ENCODE assay signal across 11 cellular contexts in the genomic region with DNA sequence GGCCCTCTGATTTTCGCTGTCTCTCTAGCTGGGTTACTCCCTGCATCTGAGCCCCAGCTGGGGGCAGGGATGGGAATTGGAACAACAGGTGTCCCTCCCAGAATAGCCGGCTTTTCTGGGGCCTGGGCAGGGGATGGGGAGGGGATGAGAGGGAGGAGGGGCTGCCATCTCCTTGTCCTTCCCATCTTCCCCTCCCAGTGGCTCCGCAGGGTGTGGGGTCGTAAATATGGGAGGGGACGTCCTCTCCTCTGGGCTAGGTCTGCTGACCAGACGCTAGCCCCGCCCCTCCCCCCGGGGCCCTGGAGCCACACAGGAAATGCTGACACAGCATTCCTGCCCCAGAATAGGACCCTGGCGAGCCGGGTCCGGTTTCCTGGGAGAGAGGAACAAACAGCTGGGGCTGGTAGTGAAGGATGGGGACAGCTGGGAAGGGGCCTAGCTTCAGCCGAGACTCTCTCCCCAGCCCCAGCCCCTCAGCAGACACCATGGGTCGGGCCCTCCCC. TPM values are rescaled to one million over a fixed set of nuclear protein-coding genes. Genes with fewer than 3 reads are reported as not detected.
DNase-seq lines count a peak whose midpoint lies in the region; ATAC-seq and TF ChIP-seq lines count a peak whose summit lies in the region.
"Had no signal": no experiment of that assay in that cellular context is flagged by ENCODE, and none has a peak within 500 bp of the region (broad histone marks: within the 10 kb centered on the region; RNA-seq: fewer than 3 reads in every experiment).

No MANE protein-coding gene starts in this region.

- H3K9me3 ChIP-seq in SJCRH30 (replicated peaks) (no peaks in the 10 kb centered on the region), hepatocyte (ENCODE audit: low read depth) (no peaks in the 10 kb centered on the region)
- H3K9me3 ChIP-seq: body of pancreas had no signal

- no peaks in the 10 kb centered on the region for H3K79me2 ChIP-seq in hepatocyte

- H3K9me3 Mint-ChIP-seq in progenitor cell of endocrine pancreas (ENCODE audit: low read depth): no peaks in the 10 kb centered on the region
- no peaks in the 10 kb centered on the region for H3K9me3 Mint-ChIP-seq in activated CD4-positive, alpha-beta memory T cell treated with anti-CD3 and anti-CD28 coated beads, Interleukin-2, amount 10 ng/mL, durations not matched to agents 7 days and 5 days

- H3K9me2 ChIP-seq in hepatocyte (replicated peaks; ENCODE audit: insufficient read depth): no peaks in the 10 kb centered on the region

- 13% methylated on average over 12 of the region's 13 CpGs for WGBS in hepatocyte (ENCODE audit: low lambda C conversion rate, missing lambda C conversion rate)

- peak; percentile 96 for DNase-seq in H7
- DNase-seq in SJCRH30: peak; percentile 99 to 100
- DNase-seq in hepatocyte (ENCODE audit: low spot score): peak; percentile 25
- DNase-seq in progenitor cell of endocrine pancreas (ENCODE audit: low spot score, unreplicated experiment): no peak
- DNase-seq in HuH-7 (ENCODE audit: low spot score): no peak
- DNase-seq in RWPE1 (ENCODE audit: low spot score): no peak
- no peak for DNase-seq in activated CD4-positive, alpha-beta memory T cell treated with anti-CD3 and anti-CD28 coated beads, Interleukin-2, amount 10 ng/mL, durations not matched to agents 7 days and 5 days
- DNase-seq: body of pancreas; NK-92 treated with Interleukin-12 subunit alpha and Interleukin-12 subunit beta, amount 100 ng/mL, for 24 hours had no signal

- H3K27ac Mint-ChIP-seq in progenitor cell of endocrine pancreas: no peak overlapping the region
- no peak overlapping the region for H3K27ac Mint-ChIP-seq in activated CD4-positive, alpha-beta memory T cell treated with anti-CD3 and anti-CD28 coated beads, Interleukin-2, amount 10 ng/mL, durations not matched to agents 7 days and 5 days

- H3K27me3 ChIP-seq in H7 (ENCODE audit: control insufficient read depth, insufficient read depth, low read length): peaks cover 2% of the 10 kb centered on the region; the same call in 1 of the 2 replicates
- H3K27me3 ChIP-seq in SJCRH30: no peaks in the 10 kb centered on the region
- peaks cover 16% of the 10 kb centered on the region for H3K27me3 ChIP-seq in hepatocyte

- no peaks in the 10 kb centered on the region for H4K20me1 ChIP-seq in hepatocyte (ENCODE audit: insufficient read depth, poor library complexity, severe bottlenecking)

- H3K4me2 ChIP-seq in hepatocyte: no peak overlapping the region

- peaks cover 22% of the 10 kb centered on the region for H3K27me3 Mint-ChIP-seq in progenitor cell of endocrine pancreas
- H3K27me3 Mint-ChIP-seq in activated CD4-positive, alpha-beta memory T cell treated with anti-CD3 and anti-CD28 coated beads, Interleukin-2, amount 10 ng/mL, durations not matched to agents 7 days and 5 days: peaks cover 6% of the 10 kb centered on the region

- H3K4me3 Mint-ChIP-seq in progenitor cell of endocrine pancreas (ENCODE audit: low read depth): peak overlapping the region; percentile 1
- H3K4me3 Mint-ChIP-seq in activated CD4-positive, alpha-beta memory T cell treated with anti-CD3 and anti-CD28 coated beads, Interleukin-2, amount 10 ng/mL, durations not matched to agents 7 days and 5 days: no peak overlapping the region

- CTCF ChIA-PET in RWPE1 (lab: Yijun Ruan, JAX): no interaction called here
- CTCF ChIA-PET in activated CD4-positive, alpha-beta memory T cell treated with anti-CD3 and anti-CD28 coated beads, Interleukin-2, amount 10 ng/mL, durations not matched to agents 7 days and 5 days (lab: Charles Lee): no interaction called here

- H3K4me1 Mint-ChIP-seq in progenitor cell of endocrine pancreas (ENCODE audit: low read depth): peaks cover 3% of the 10 kb centered on the region
- H3K4me1 Mint-ChIP-seq in activated CD4-positive, alpha-beta memory T cell treated with anti-CD3 and anti-CD28 coated beads, Interleukin-2, amount 10 ng/mL, durations not matched to agents 7 days and 5 days: peaks cover 13% of the 10 kb centered on the region

- H3K36me3 Mint-ChIP-seq in progenitor cell of endocrine pancreas (ENCODE audit: insufficient read depth): no peaks in the 10 kb centered on the region
- H3K36me3 Mint-ChIP-seq in activated CD4-positive, alpha-beta memory T cell treated with anti-CD3 and anti-CD28 coated beads, Interleukin-2, amount 10 ng/mL, durations not matched to agents 7 days and 5 days (ENCODE audit: low read depth): no peaks in the 10 kb centered on the region

- peaks cover 8% of the 10 kb centered on the region for H3K4me1 ChIP-seq in SJCRH30
- no peaks in the 10 kb centered on the region for H3K4me1 ChIP-seq in hepatocyte (ENCODE audit: insufficient read depth)
- H3K4me1 ChIP-seq: body of pancreas had no signal

- TF ChIP-seq CTCF in hepatocyte (IDR thresholded peaks at IDR 0.05; ENCODE audit: poor library complexity) (no peak), progenitor cell of endocrine pancreas (IDR thresholded peaks at IDR 0.05; ENCODE audit: unreplicated experiment) (no peak), RWPE1 (conservative IDR thresholded peaks at IDR 0.05; ENCODE audit: low read depth) (no peak)

- no peak overlapping the region for H2AFZ ChIP-seq in hepatocyte

- POLR2A ChIA-PET in RWPE1 (lab: Yijun Ruan, JAX; ENCODE audit: low non-redundant PET): no interaction called here
- POLR2A ChIA-PET in activated CD4-positive, alpha-beta memory T cell treated with anti-CD3 and anti-CD28 coated beads, Interleukin-2, amount 10 ng/mL, durations not matched to agents 7 days and 5 days (lab: Charles Lee): no interaction called here

- H3K36me3 ChIP-seq in H7 (replicated peaks; ENCODE audit: control insufficient read depth, insufficient read depth, low read length) (0 out of 2 replicates have a peak, but pooled peaks cover 1% of the 10 kb centered on the region), SJCRH30 (peaks cover 11% of the 10 kb centered on the region), hepatocyte (replicated peaks; ENCODE audit: insufficient read depth, low read depth) (no peaks in the 10 kb centered on the region)

- peak overlapping the region; percentile 98 for H3K27ac ChIP-seq in SJCRH30
- no peak overlapping the region for H3K27ac ChIP-seq in hepatocyte
- no peak overlapping the region for H3K27ac ChIP-seq in RWPE1
- H3K27ac ChIP-seq: body of pancreas had no signal

- peak overlapping the region; percentile 59 for H3K4me3 ChIP-seq in H7 (ENCODE audit: insufficient read depth, low read depth, low read length)
- peak overlapping the region; percentile 63 for H3K4me3 ChIP-seq in SJCRH30
- H3K4me3 ChIP-seq in hepatocyte: no peak overlapping the region
- H3K4me3 ChIP-seq: body of pancreas had no signal

- ATAC-seq in GM19452 (IDR thresholded peaks at IDR 0.05; ENCODE audit: unreplicated experiment): no peak
- ATAC-seq: body of pancreas had no signal

RNA-seq across cellular contexts. Expression of a gene that starts 1.1 kb away (rescaled TPM):
- total RNA-seq in H7 (2014; rRNA removed; shearing (Covaris generic)): 17.9 and 25.5 TPM in 2 replicates
- total RNA-seq in SJCRH30 (2014; rRNA removed; shearing (Covaris generic)): 12.4 and 19.1 TPM in 2 replicates
- 0.04 and 0.07 TPM in 2 replicates for total RNA-seq in hepatocyte
- polyA plus RNA-seq in hepatocyte: 0.21 and 0.39 TPM in 2 replicates
- total RNA-seq in progenitor cell of endocrine pancreas: 0.65 and 1.4 TPM in 2 replicates
- 1 to 10 TPM; 2.6 to 3.9 TPM for total RNA-seq in activated CD4-positive, alpha-beta memory T cell treated with anti-CD3 and anti-CD28 coated beads, Interleukin-2, amount 10 ng/mL, durations not matched to agents 7 days and 5 days

RNA-seq across cellular contexts. Expression of a gene that starts 8.6 kb away (rescaled TPM):
- total RNA-seq in H7 (2014; rRNA removed; shearing (Covaris generic)): 1.2 and 2.1 TPM in 2 replicates
- 0.73 and 0.94 TPM in 2 replicates for total RNA-seq in SJCRH30 (2014; rRNA removed; shearing (Covaris generic))
- 0.07 and 0.36 TPM in 2 replicates for total RNA-seq in hepatocyte
- polyA plus RNA-seq in hepatocyte: 0.44 TPM in 1 of 2 replicates, not detected in the other
- total RNA-seq in progenitor cell of endocrine pancreas: not detected in 2 replicates
- 10 to 100 TPM; 19.5 to 20.0 TPM for total RNA-seq in activated CD4-positive, alpha-beta memory T cell treated with anti-CD3 and anti-CD28 coated beads, Interleukin-2, amount 10 ng/mL, durations not matched to agents 7 days and 5 days

RNA-seq across cellular contexts. Expression of a gene that starts 31.7 kb away (rescaled TPM):
- 4.6 and 6.4 TPM in 2 replicates for total RNA-seq in H7 (2014; rRNA removed; shearing (Covaris generic))
- total RNA-seq in SJCRH30 (2014; rRNA removed; shearing (Covaris generic)): 2.8 and 4.6 TPM in 2 replicates
- total RNA-seq in hepatocyte: 9.9 and 17.3 TPM in 2 replicates
- polyA plus RNA-seq in hepatocyte: 20.2 and 27.7 TPM in 2 replicates
- total RNA-seq in progenitor cell of endocrine pancreas: 14.7 and 19.6 TPM in 2 replicates
- total RNA-seq in activated CD4-positive, alpha-beta memory T cell treated with anti-CD3 and anti-CD28 coated beads, Interleukin-2, amount 10 ng/mL, durations not matched to agents 7 days and 5 days: 10 to 100 TPM; 34.7 to 36.5 TPM

RNA-seq across cellular contexts. Expression of a gene that starts 46.1 kb away (rescaled TPM):
- total RNA-seq in H7 (2014; rRNA removed; shearing (Covaris generic)): 1.6 and 4.2 TPM in 2 replicates
- total RNA-seq in SJCRH30 (2014; rRNA removed; shearing (Covaris generic)): 1.1 and 2.3 TPM in 2 replicates
- total RNA-seq in hepatocyte (0.68 and 4.0 TPM in 2 replicates), progenitor cell of endocrine pancreas (13.0 and 13.6 TPM in 2 replicates)
- polyA plus RNA-seq in hepatocyte: 2.3 and 3.9 TPM in 2 replicates
- total RNA-seq in activated CD4-positive, alpha-beta memory T cell treated with anti-CD3 and anti-CD28 coated beads, Interleukin-2, amount 10 ng/mL, durations not matched to agents 7 days and 5 days: 1 to 10 TPM; 2.1 to 3.8 TPM

RNA-seq across cellular contexts. Expression of a gene that starts 46.8 kb away (rescaled TPM):
- total RNA-seq in H7 (2014; rRNA removed; shearing (Covaris generic)): 0.11 and 0.21 TPM in 2 replicates
- 0.23 and 0.59 TPM in 2 replicates for total RNA-seq in SJCRH30 (2014; rRNA removed; shearing (Covaris generic))
- total RNA-seq in hepatocyte (0.12 and 0.60 TPM in 2 replicates), progenitor cell of endocrine pancreas (2.8 and 3.3 TPM in 2 replicates)
- polyA plus RNA-seq in hepatocyte: 1.1 and 1.6 TPM in 2 replicates
- under 1 TPM; 0.28 to 0.40 TPM for total RNA-seq in activated CD4-positive, alpha-beta memory T cell treated with anti-CD3 and anti-CD28 coated beads, Interleukin-2, amount 10 ng/mL, durations not matched to agents 7 days and 5 days
- total RNA-seq: urinary bladder had no signal

Comparison
In these comparisons a context has a peak if more than half of its experiments do, and no peak if none do; other contexts are left out.
1. DNase-seq: peak in H7 (single experiment), SJCRH30 (2 of 2) and hepatocyte (single experiment); none in progenitor cell of endocrine pancreas (single experiment), HuH-7 (single experiment), RWPE1 (single experiment) and activated CD4-positive, alpha-beta memory T cell treated with anti-CD3 and anti-CD28 coated beads, Interleukin-2, amount 10 ng/mL, durations not matched to agents 7 days and 5 days (single experiment).